ENCODE assay signal across 17 cellular contexts in genomic region chr22:43006016-43006505, GRCh38. TPM values are rescaled to one million over a fixed set of nuclear protein-coding genes. Genes with fewer than 3 reads are reported as not detected.
DNase-seq lines count a peak whose midpoint lies in the region; ATAC-seq and TF ChIP-seq lines count a peak whose summit lies in the region.
"Had no signal": no experiment of that assay in that cellular context is flagged by ENCODE, and none has a peak within 500 bp of the region (broad histone marks: within the 10 kb centered on the region; RNA-seq: fewer than 3 reads in every experiment).

No MANE protein-coding gene starts in this region.

- no peak overlapping the region for H3K23ac ChIP-seq in trophoblast cell (ENCODE audit: low read length)

- H3K4me1 ChIP-seq in BLaER1, result peaks cover 74% of the 10 kb centered on the region
- peaks cover 55% of the 10 kb centered on the region for H3K4me1 ChIP-seq in GM23338 (ENCODE audit: insufficient read depth)
- H3K4me1 ChIP-seq in adrenal gland (replicated peaks in 1 of 2), result peaks cover 65 to 87% of the 10 kb centered on the region in 2 donors
- peaks cover 31 to 51% of the 10 kb centered on the region in 2 experiments for H3K4me1 ChIP-seq in trophoblast cell (ENCODE audit: control insufficient read depth in 1 of 2, insufficient read depth in 2 of 2, low read length in 2 of 2)

- 0 out of 2 replicates have a peak, but pooled peaks cover 3% of the 10 kb centered on the region for H3K36me3 ChIP-seq in BLaER1
- no peaks in the 10 kb centered on the region for H3K36me3 ChIP-seq in GM23338 (ENCODE audit: insufficient read depth)
- no peaks in the 10 kb centered on the region for H3K36me3 ChIP-seq in adrenal gland (replicated peaks in 1 of 2)
- H3K36me3 ChIP-seq in trophoblast cell (ENCODE audit: control insufficient read depth in 1 of 2, insufficient read depth in 2 of 2, low read length in 2 of 2), result no peaks in the 10 kb centered on the region
- H3K36me3 ChIP-seq: BE2C had no signal

- no peak overlapping the region for H2AK5ac ChIP-seq in trophoblast cell (ENCODE audit: low read length)

- DNase-seq in GM23338 (ENCODE audit: low spot score), result no peak
- no peak for DNase-seq in adrenal gland
- DNase-seq in trophoblast cell, result peak; percentile 88 to 90
- no peak for DNase-seq in NCI-H446 (lab: John Stamatoyannopoulos, UW)
- no peak for DNase-seq in activated gamma-delta T cell treated with Interleukin-2 at 50 U/mL for 16 hours
- DNase-seq in stimulated activated CD4-positive, alpha-beta T cell treated with anti-CD3 and anti-CD28 coated beads, Interleukin-15, amount 100 ng/mL, for 24 hours, result no peak
- no peak for DNase-seq in omental fat pad (ENCODE audit: low spot score)
- DNase-seq: BE2C, DMS153, EL, NCI-H1092, NCI-H1694, NCI-H2107, NCI-H345, PC-3 had no signal

- H3K4me3 ChIP-seq in BLaER1, result no peak overlapping the region
- H3K4me3 ChIP-seq in GM23338, result no peak overlapping the region
- no peak overlapping the region for H3K4me3 ChIP-seq in adrenal gland
- no peak overlapping the region for H3K4me3 ChIP-seq in trophoblast cell (ENCODE audit: low read depth, low read length)
- H3K4me3 ChIP-seq: SK-N-MC had no signal

- peak overlapping the region; percentile 65 for H3K4me2 ChIP-seq in BLaER1
- no peak overlapping the region for H3K4me2 ChIP-seq in GM23338
- H3K4me2 ChIP-seq in trophoblast cell (ENCODE audit: low read length), result no peak overlapping the region

- H3K27me3 ChIP-seq in BLaER1 (no peaks in the 10 kb centered on the region), GM23338 (ENCODE audit: insufficient read depth) (no peaks in the 10 kb centered on the region), adrenal gland (no peaks in the 10 kb centered on the region), trophoblast cell (ENCODE audit: insufficient read depth, low read length) (no peaks in the 10 kb centered on the region)
- H3K27me3 ChIP-seq: BE2C had no signal

- H3F3A ChIP-seq in GM23338 (replicated peaks; ENCODE audit: low read depth), result 0 out of 2 replicates have a peak, but pooled peaks cover 7% of the 10 kb centered on the region

- H3K14ac ChIP-seq in trophoblast cell (ENCODE audit: low read length), result no peak overlapping the region

- no peak overlapping the region for H4K8ac ChIP-seq in trophoblast cell (ENCODE audit: low read depth, low read length)

- H3K79me1 ChIP-seq in trophoblast cell (ENCODE audit: low read length), result peaks cover 12% of the 10 kb centered on the region

- TF ChIP-seq CTCF in GM23338 (conservative IDR thresholded peaks at IDR 0.05; ENCODE audit: low read depth in 2 of 2), result no peak
- no peak for TF ChIP-seq CTCF in adrenal gland (IDR thresholded peaks at IDR 0.05)
- no peak for TF ChIP-seq CTCF in omental fat pad (IDR thresholded peaks at IDR 0.05)

- H3K9me3 ChIP-seq in BLaER1 (no peaks in the 10 kb centered on the region), adrenal gland (replicated peaks in 1 of 3) (no peaks in the 10 kb centered on the region), trophoblast cell (ENCODE audit: insufficient read depth, low read depth, low read length) (no peaks in the 10 kb centered on the region)
- H3K9me3 ChIP-seq: BE2C had no signal

- H2BK120ac ChIP-seq in trophoblast cell (ENCODE audit: insufficient read depth, low read length, poor library complexity), result no peak overlapping the region

- H3K27me3 Mint-ChIP-seq in GM23338 (ENCODE audit: insufficient read depth, low read depth, poor library complexity), result peaks cover 16% of the 10 kb centered on the region

- 97 to 100% (median 98%) methylated on average over 5 of the region's 5 CpGs for WGBS in adrenal gland, 4 donors
- WGBS in trophoblast cell (ENCODE audit: extremely low coverage, insufficient coverage, insufficient read length), result no CpG with 5 or more reads among the region's 5 CpGs

- no peak overlapping the region for H3K27ac ChIP-seq in BLaER1
- H3K27ac ChIP-seq in GM23338 (ENCODE audit: low read depth), result no peak overlapping the region
- H3K27ac ChIP-seq in adrenal gland, result peak overlapping the region in 3 of 5 donors; percentile 45 to 83 (median 79)
- H3K27ac ChIP-seq in trophoblast cell (ENCODE audit: low read depth, low read length), result no peak overlapping the region
- H3K27ac ChIP-seq: SK-N-MC had no signal

- no peaks in the 10 kb centered on the region for H3K9me3 Mint-ChIP-seq in GM23338

- H3K4me3 Mint-ChIP-seq in GM23338, result no peak overlapping the region

- no peak overlapping the region for H2BK5ac ChIP-seq in trophoblast cell (ENCODE audit: low read depth, low read length, poor library complexity)

- H3K9ac ChIP-seq in BLaER1, result 0 out of 2 replicates have a peak overlapping the region, but pooled peaks have one; percentile 4
- H3K9ac ChIP-seq in trophoblast cell (ENCODE audit: low read length), result no peak overlapping the region

- peak overlapping the region; percentile 64 for H3K4ac ChIP-seq in trophoblast cell (ENCODE audit: low read depth, low read length)

- H3K9me2 ChIP-seq in GM23338 (ENCODE audit: insufficient read depth), result no peaks in the 10 kb centered on the region

- H3K18ac ChIP-seq in trophoblast cell (ENCODE audit: low read length), result no peak overlapping the region

- H3K27ac Mint-ChIP-seq in GM23338, result 0 out of 2 replicates have a peak overlapping the region, but pooled peaks have one; percentile 27

- ATAC-seq in GM23338 (no peak), omental fat pad (ENCODE audit: low FRiP score) (no peak)
- ATAC-seq: PC-3 had no signal

- H2AFZ ChIP-seq in GM23338 (no peak overlapping the region), trophoblast cell (ENCODE audit: insufficient read depth, low read length, poor library complexity) (no peak overlapping the region)

- H4K20me1 ChIP-seq in BLaER1 (peaks cover 100% of the 10 kb centered on the region), GM23338 (replicated peaks; ENCODE audit: insufficient read depth) (peaks cover 72% of the 10 kb centered on the region)

- no peak for TF ChIP-seq POLR2A in adrenal gland (IDR thresholded peaks at IDR 0.05)

- H3K36me3 Mint-ChIP-seq in GM23338 (ENCODE audit: low read depth), result peaks cover 4% of the 10 kb centered on the region; the same call in 2 of the 3 replicates

- peaks cover 100% of the 10 kb centered on the region for H3K79me2 ChIP-seq in GM23338 (replicated peaks; ENCODE audit: insufficient read depth)
- H3K79me2 ChIP-seq in trophoblast cell (ENCODE audit: control insufficient read depth, insufficient read depth, low read length, poor library complexity), result peaks cover 35% of the 10 kb centered on the region

- no peak overlapping the region for H4K91ac ChIP-seq in trophoblast cell (ENCODE audit: low read depth, low read length)

- H3K4me1 Mint-ChIP-seq in GM23338, result peaks cover 65% of the 10 kb centered on the region

- no peak overlapping the region for H4K12ac ChIP-seq in trophoblast cell (ENCODE audit: low read depth, low read length)

- intact Hi-C loops in adrenal gland (cut with DNase I), result no loop called here

- H2BK12ac ChIP-seq in trophoblast cell (ENCODE audit: low read length), result no peak overlapping the region

TF ChIP-seq in GM23338, 12 proteins besides CTCF, POLR2A, EP300 and RAD21 (continues in another document):
- no peak for TF ChIP-seq ETS1 (IDR thresholded peaks at IDR 0.05)

RNA-seq across cellular contexts. Expression of gene PACSIN2, which starts 8.9 kb away (rescaled TPM):
- 47.0 and 57.3 TPM in 2 replicates for total RNA-seq in GM23338 (2014; rRNA removed; shearing (Covaris generic))
- polyA plus RNA-seq in GM23338 (2016; fragmentation: Nextera tagmentation; extraction: Ambion mirVana), result 23.5 and 24.6 TPM in 2 replicates
- total RNA-seq in adrenal gland, result 100 to 1,000 TPM in 6 of 8 donors, 10 to 100 TPM in 2; 77.9 to 186 (median 128) TPM
- 100 to 1,000 TPM in 1 of 3 donors, 10 to 100 TPM in 2; 29.8 to 152 (median 36.5) TPM for polyA plus RNA-seq in adrenal gland
- polyA plus RNA-seq in trophoblast cell (2013), result 89.1 and 90.0 TPM in 2 replicates
- total RNA-seq in omental fat pad, result 100 to 1,000 TPM in 1 of 4 donors, 10 to 100 TPM in 3; 39.0 to 111 (median 51.3) TPM

Comparison
In these comparisons a context has a peak if more than half of its experiments do, and no peak if none do; other contexts are left out.
1. H3K27ac ChIP-seq: peak in adrenal gland (3 of 5); none in BLaER1 (single experiment), GM23338 (single experiment) and trophoblast cell (single experiment).
2. DNase-seq: peak in trophoblast cell (2 of 2); none in GM23338 (single experiment), adrenal gland (0 of 7), NCI-H446 (0 of 2), activated gamma-delta T cell treated with Interleukin-2 at 50 U/mL for 16 hours (single experiment), stimulated activated CD4-positive, alpha-beta T cell treated with anti-CD3 and anti-CD28 coated beads, Interleukin-15, amount 100 ng/mL, for 24 hours (single experiment) and omental fat pad (single experiment).